8 cellular contexts compared by ENCODE assay signal in the genomic region with DNA sequence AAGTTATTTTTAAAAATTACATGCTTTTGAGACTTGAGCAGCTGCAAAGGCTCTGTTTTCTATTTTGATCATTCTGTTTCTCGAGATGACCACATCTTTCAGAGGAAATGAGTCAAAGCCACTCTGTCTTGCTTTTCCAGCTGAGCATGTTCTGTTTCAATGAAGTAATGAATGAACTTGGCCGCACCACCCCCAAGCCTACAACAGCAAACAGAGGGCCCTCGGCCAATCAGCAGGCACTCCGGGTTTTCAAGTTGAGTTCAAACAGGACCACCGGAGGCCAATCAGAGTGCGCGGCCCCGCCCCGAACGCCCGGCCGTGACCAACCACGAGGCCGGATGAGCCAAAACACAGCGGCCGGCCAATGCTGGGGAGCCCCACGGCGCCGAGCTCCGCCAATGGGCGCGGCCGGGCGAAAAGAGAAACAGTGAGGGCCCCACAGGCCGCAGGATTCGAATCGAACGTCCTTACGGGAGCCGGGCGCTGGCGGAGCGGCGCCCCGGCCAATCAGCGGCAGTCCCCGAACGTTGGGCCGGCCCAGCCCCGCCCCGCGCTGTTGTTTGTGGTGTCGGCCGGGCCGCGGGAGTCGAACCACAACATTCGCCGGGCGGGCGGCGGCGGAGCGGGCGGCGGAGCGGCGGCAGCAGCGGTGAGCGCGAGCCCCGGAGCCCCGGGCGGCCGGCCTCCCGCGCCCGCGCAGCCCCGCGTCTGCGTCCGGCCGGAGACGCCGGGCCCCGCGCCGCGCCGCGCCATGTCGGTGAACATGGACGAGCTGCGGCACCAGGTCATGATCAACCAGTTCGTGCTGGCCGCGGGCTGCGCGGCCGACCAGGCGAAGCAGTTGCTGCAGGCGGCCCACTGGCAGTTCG. TPM values are rescaled to one million over a fixed set of nuclear protein-coding genes. Genes with fewer than 3 reads are reported as not detected.
DNase-seq lines count a peak whose midpoint lies in the region; ATAC-seq, FAIRE-seq and TF ChIP-seq lines count a peak whose summit lies in the region.

A gene (plus strand): TSS at position 594 of the 869 bp plus-strand sequence. CDS start 158 bp downstream, at position 752.

- H3K27ac ChIP-seq in kidney (ENCODE audit: low read depth in 2 of 2, low read length in 2 of 2) = peak within 1 kb of the TSS; percentile 82 to 92

- DNase-seq in AML-193 (lab: John Stamatoyannopoulos, UW) (peak; percentile 100), NCI-H510A treated with DMSO at 0.1 percent for 48 hours (lab: John Stamatoyannopoulos, UW) (peak; percentile 97), chondrocyte (ENCODE audit: low spot score) (peak; percentile 100), kidney (peak; percentile 100)
- DNase-seq in activated CD4-positive, alpha-beta T cell treated with anti-CD3 and anti-CD28 coated beads for 24 hours (ENCODE audit: low read depth in 2 of 2) = peak; percentile 97
- peak; percentile 99 for DNase-seq in stimulated activated CD4-positive, alpha-beta T cell treated with anti-CD3 and anti-CD28 coated beads, Interleukin-15, amount 100 ng/mL, for 24 hours

- H3K4me3 ChIP-seq in kidney (ENCODE audit: low read length in 2 of 2) = peak within 1 kb of the TSS; percentile 72 to 87

- peak; percentile 90 for TF ChIP-seq POLR2A in GM19193 (IDR thresholded peaks at IDR 0.05; ENCODE audit: extremely low read depth, insufficient read depth, insufficient read length)

- H3K4me1 ChIP-seq in kidney (ENCODE audit: control insufficient read depth in 1 of 2, insufficient read depth in 1 of 2, low read depth in 1 of 2, low read length in 2 of 2) = peaks cover 35 to 46% of the 10 kb centered on the region in 2 donors

- TF ChIP-seq CTCF in chondrocyte (IDR thresholded peaks at IDR 0.05) (no peak), kidney (IDR thresholded peaks at IDR 0.05; ENCODE audit: borderline replicate concordance, extremely low read depth, insufficient read depth) (no peak)

- H3K9me3 Mint-ChIP-seq in chondrocyte (ENCODE audit: low read depth) = no peaks in the 10 kb centered on the region

- H3K36me3 ChIP-seq in kidney (ENCODE audit: control insufficient read depth in 1 of 2, insufficient read depth in 2 of 2, low read length in 2 of 2) = no peaks in the 10 kb centered on the region

- peak; percentile 90 for FAIRE-seq in kidney (lab: Jason Lieb, UNC)

- H3K9me3 ChIP-seq in kidney (ENCODE audit: control insufficient read depth in 1 of 2, low read length in 2 of 2) = no peaks in the 10 kb centered on the region

- intact Hi-C loops in kidney (cut with DNase I) = no loop called here

- H3K36me3 Mint-ChIP-seq in chondrocyte (ENCODE audit: low read depth) = no peaks in the 10 kb centered on the region

- peaks cover 29% of the 10 kb centered on the region for H3K4me1 Mint-ChIP-seq in chondrocyte (ENCODE audit: low read depth)

- no peaks in the 10 kb centered on the region for H3K27me3 Mint-ChIP-seq in chondrocyte (ENCODE audit: low read depth)

- peak within 1 kb of the TSS; percentile 50 to 74 for H3K9ac ChIP-seq in kidney (ENCODE audit: low read length in 2 of 2)

- H3K27ac Mint-ChIP-seq in chondrocyte (ENCODE audit: unreplicated experiment) = peak within 1 kb of the TSS; percentile 97

- ATAC-seq in HG03439 (IDR thresholded peaks at IDR 0.05; ENCODE audit: unreplicated experiment) = peak; percentile 70

- peak within 1 kb of the TSS; percentile 75 for H3K4me3 Mint-ChIP-seq in chondrocyte (ENCODE audit: unreplicated experiment)

RNA-seq across cellular contexts. Expression of the gene that starts here (rescaled TPM):
- total RNA-seq in chondrocyte (6.7 to 14.1 TPM (median 13.2 TPM) in 3 replicates), kidney (54.3 TPM)
- polyA plus RNA-seq in kidney (ENCODE audit: insufficient read depth, low read depth, low replicate concordance) = 59.1 TPM

Comparison
In these comparisons a context has a peak if more than half of its experiments do, and no peak if none do; other contexts are left out.
1. Peak in every context shown above with its lines: DNase-seq, ATAC-seq, H3K4me3 ChIP-seq and H3K27ac ChIP-seq.